ENCODE assay signal across 7 cellular contexts in the genomic region with DNA sequence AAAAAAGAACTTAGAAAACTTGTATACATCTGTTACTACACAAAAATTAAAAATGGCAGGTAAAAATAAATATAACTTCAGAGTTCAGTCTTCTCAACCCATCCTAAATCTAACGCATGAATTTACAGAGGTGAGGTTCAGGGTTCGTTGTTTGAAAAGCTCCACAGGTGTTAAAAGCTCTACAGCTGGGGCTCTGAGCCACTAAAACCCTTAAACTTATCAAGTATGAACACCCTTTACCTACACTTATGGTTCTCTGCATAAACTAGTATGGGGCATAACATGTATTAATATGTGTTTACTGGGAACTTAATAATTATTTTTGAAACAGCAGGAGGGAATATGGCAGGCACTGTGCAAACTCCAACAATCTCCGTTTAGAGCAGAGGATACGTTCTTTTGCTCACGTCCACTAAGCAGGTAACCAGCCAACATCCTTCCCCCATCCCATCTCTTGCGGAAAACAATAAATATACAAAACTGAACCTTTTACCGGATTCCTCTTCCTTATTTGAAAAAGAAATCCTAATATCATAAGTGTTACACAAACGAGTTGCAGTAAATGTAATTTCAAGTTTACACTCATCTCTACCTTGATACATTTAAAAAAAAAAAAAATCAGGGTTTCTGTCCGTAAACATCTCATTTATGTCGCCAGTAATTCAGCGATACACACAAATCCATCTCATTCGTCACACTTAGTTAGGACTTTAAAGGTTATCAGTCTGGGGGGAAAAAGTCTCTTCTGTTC. TPM values are rescaled to one million over a fixed set of nuclear protein-coding genes. Genes with fewer than 3 reads are reported as not detected.
DNase-seq lines count a peak whose midpoint lies in the region; ATAC-seq and TF ChIP-seq lines count a peak whose summit lies in the region.

No MANE protein-coding gene starts in this region.

- no peak for TF ChIP-seq POLR2A in Peyer's patch (IDR thresholded peaks at IDR 0.05)

- peak overlapping the region; percentile 64 for H3K4me3 ChIP-seq in GM23338
- peak overlapping the region; percentile 83 to 95 (median 88) for H3K4me3 ChIP-seq in Peyer's patch
- peak overlapping the region; percentile 88 for H3K4me3 ChIP-seq in fibroblast of the aortic adventitia (ENCODE audit: low read depth, low read length)
- peak overlapping the region; percentile 81 for H3K4me3 ChIP-seq in skeletal muscle satellite cell (ENCODE audit: low read length)

- H3K4me1 Mint-ChIP-seq in GM23338 = peaks cover 61% of the 10 kb centered on the region

- H3K36me3 ChIP-seq in GM23338 (ENCODE audit: insufficient read depth) = no peaks in the 10 kb centered on the region
- H3K36me3 ChIP-seq in Peyer's patch = no peaks in the 10 kb centered on the region
- no peaks in the 10 kb centered on the region for H3K36me3 ChIP-seq in skeletal muscle satellite cell (ENCODE audit: insufficient read depth, low read length)

- peaks cover 38% of the 10 kb centered on the region for H4K20me1 ChIP-seq in GM23338 (replicated peaks; ENCODE audit: insufficient read depth)

- H3K27ac Mint-ChIP-seq in GM23338 = no peak overlapping the region; the same call in 1 of the 2 replicates

- H3K9me2 ChIP-seq in GM23338 (ENCODE audit: insufficient read depth) = no peaks in the 10 kb centered on the region

- no peak overlapping the region for H3K27ac ChIP-seq in GM23338 (ENCODE audit: low read depth)
- peak overlapping the region in 1 of 4 donors; percentile 84 for H3K27ac ChIP-seq in Peyer's patch

- peak overlapping the region; percentile 95 for H3K4me3 Mint-ChIP-seq in GM23338

- H3K9ac ChIP-seq in skeletal muscle satellite cell (ENCODE audit: low read depth, low read length) = peak overlapping the region; percentile 87

- H3K9me3 Mint-ChIP-seq in GM23338 = peaks cover 3% of the 10 kb centered on the region; the same call in 1 of the 3 replicates

- H2AFZ ChIP-seq in GM23338 = no peak overlapping the region

- peaks cover 9% of the 10 kb centered on the region for H3K36me3 Mint-ChIP-seq in GM23338 (ENCODE audit: low read depth)

- no peak for ATAC-seq in GM23338

- TF ChIP-seq CTCF in GM23338 (conservative IDR thresholded peaks at IDR 0.05; ENCODE audit: low read depth in 2 of 2) = no peak
- TF ChIP-seq CTCF in Peyer's patch (IDR thresholded peaks at IDR 0.05) = no peak
- TF ChIP-seq CTCF in fibroblast of the aortic adventitia (IDR thresholded peaks at IDR 0.05; ENCODE audit: insufficient read depth, low read length) = no peak

- H3K79me2 ChIP-seq in GM23338 (replicated peaks; ENCODE audit: insufficient read depth) = peaks cover 58% of the 10 kb centered on the region

- peaks cover 15% of the 10 kb centered on the region for H3K27me3 Mint-ChIP-seq in GM23338 (ENCODE audit: insufficient read depth, low read depth, poor library complexity)

- H3K4me2 ChIP-seq in GM23338 (peak overlapping the region; percentile 82), skeletal muscle satellite cell (ENCODE audit: low read length) (peak overlapping the region; percentile 98)

- no peak for DNase-seq in GM23338 (ENCODE audit: low spot score)
- no peak for DNase-seq in Peyer's patch
- peak; percentile 2 for DNase-seq in fibroblast of the aortic adventitia (ENCODE audit: low read depth)
- no peak for DNase-seq in NCI-H128 (lab: John Stamatoyannopoulos, UW; ENCODE audit: unreplicated experiment)
- DNase-seq in GDM1 (lab: John Stamatoyannopoulos, UW) = no peak
- DNase-seq in GM03348 (ENCODE audit: low spot score) = no peak

- H3K9me3 ChIP-seq in Peyer's patch (no peaks in the 10 kb centered on the region), skeletal muscle satellite cell (replicated peaks; ENCODE audit: low read length) (no peaks in the 10 kb centered on the region)

- peaks cover 62% of the 10 kb centered on the region for H3K4me1 ChIP-seq in GM23338 (ENCODE audit: insufficient read depth)
- H3K4me1 ChIP-seq in Peyer's patch = peaks cover 0 to 27% (median 2%) of the 10 kb centered on the region in 4 donors
- peaks cover 12% of the 10 kb centered on the region for H3K4me1 ChIP-seq in skeletal muscle satellite cell (ENCODE audit: control insufficient read depth, insufficient read depth, low read length)

- no peaks in the 10 kb centered on the region for H3F3A ChIP-seq in GM23338 (replicated peaks; ENCODE audit: low read depth)

- H3K27me3 ChIP-seq in GM23338 (ENCODE audit: insufficient read depth) (no peaks in the 10 kb centered on the region), Peyer's patch (no peaks in the 10 kb centered on the region), skeletal muscle satellite cell (ENCODE audit: control insufficient read depth, insufficient read depth, low read length) (no peaks in the 10 kb centered on the region)

TF ChIP-seq in GM23338, 12 proteins besides CTCF, POLR2A, EP300 and RAD21 (continues in another document):
- TF ChIP-seq JUNB (IDR thresholded peaks at IDR 0.05; ENCODE audit: unreplicated experiment) = no peak
- no peak for TF ChIP-seq NANOG (IDR thresholded peaks at IDR 0.05; ENCODE audit: borderline replicate concordance)
- TF ChIP-seq ZNF114 (CRISPR knock-in tag; IDR thresholded peaks at IDR 0.05) = no peak
- no peak for TF ChIP-seq EZH2phosphoT487 (IDR thresholded peaks at IDR 0.05; ENCODE audit: unreplicated experiment)
- TF ChIP-seq, protein P1, sequence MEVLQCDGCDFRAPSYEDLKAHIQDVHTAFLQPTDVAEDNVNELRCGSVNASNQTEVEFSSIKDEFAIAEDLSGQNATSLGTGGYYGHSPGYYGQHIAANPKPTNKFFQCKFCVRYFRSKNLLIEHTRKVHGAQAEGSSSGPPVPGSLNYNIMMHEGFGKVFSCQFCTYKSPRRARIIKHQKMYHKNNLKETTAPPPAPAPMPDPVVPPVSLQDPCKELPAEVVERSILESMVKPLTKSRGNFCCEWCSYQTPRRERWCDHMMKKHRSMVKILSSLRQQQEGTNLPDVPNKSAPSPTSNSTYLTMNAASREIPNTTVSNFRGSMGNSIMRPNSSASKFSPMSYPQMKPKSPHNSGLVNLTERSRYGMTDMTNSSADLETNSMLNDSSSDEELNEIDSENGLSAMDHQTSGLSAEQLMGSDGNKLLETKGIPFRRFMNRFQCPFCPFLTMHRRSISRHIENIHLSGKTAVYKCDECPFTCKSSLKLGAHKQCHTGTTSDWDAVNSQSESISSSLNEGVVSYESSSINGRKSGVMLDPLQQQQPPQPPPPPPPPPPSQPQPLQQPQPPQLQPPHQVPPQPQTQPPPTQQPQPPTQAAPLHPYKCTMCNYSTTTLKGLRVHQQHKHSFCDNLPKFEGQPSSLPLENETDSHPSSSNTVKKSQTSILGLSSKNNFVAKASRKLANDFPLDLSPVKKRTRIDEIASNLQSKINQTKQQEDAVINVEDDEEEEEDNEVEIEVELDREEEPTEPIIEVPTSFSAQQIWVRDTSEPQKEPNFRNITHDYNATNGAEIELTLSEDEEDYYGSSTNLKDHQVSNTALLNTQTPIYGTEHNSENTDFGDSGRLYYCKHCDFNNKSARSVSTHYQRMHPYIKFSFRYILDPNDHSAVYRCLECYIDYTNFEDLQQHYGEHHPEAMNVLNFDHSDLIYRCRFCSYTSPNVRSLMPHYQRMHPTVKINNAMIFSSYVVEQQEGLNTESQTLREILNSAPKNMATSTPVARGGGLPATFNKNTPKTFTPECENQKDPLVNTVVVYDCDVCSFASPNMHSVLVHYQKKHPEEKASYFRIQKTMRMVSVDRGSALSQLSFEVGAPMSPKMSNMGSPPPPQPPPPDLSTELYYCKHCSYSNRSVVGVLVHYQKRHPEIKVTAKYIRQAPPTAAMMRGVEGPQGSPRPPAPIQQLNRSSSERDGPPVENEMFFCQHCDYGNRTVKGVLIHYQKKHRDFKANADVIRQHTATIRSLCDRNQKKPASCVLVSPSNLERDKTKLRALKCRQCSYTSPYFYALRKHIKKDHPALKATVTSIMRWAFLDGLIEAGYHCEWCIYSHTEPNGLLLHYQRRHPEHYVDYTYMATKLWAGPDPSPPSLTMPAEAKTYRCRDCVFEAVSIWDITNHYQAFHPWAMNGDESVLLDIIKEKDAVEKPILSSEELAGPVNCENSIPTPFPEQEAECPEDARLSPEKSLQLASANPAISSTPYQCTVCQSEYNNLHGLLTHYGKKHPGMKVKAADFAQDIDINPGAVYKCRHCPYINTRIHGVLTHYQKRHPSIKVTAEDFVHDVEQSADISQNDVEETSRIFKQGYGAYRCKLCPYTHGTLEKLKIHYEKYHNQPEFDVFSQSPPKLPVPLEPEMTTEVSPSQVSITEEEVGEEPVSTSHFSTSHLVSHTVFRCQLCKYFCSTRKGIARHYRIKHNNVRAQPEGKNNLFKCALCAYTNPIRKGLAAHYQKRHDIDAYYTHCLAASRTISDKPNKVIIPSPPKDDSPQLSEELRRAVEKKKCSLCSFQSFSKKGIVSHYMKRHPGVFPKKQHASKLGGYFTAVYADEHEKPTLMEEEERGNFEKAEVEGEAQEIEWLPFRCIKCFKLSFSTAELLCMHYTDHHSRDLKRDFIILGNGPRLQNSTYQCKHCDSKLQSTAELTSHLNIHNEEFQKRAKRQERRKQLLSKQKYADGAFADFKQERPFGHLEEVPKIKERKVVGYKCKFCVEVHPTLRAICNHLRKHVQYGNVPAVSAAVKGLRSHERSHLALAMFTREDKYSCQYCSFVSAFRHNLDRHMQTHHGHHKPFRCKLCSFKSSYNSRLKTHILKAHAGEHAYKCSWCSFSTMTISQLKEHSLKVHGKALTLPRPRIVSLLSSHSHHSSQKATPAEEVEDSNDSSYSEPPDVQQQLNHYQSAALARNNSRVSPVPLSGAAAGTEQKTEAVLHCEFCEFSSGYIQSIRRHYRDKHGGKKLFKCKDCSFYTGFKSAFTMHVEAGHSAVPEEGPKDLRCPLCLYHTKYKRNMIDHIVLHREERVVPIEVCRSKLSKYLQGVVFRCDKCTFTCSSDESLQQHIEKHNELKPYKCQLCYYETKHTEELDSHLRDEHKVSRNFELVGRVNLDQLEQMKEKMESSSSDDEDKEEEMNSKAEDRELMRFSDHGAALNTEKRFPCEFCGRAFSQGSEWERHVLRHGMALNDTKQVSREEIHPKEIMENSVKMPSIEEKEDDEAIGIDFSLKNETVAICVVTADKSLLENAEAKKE (CRISPR knock-in tag; IDR thresholded peaks at IDR 0.05) = no peak
- TF ChIP-seq STAT1 (IDR thresholded peaks at IDR 0.05; ENCODE audit: unreplicated experiment) = no peak
- no peak for TF ChIP-seq EZH2 (IDR thresholded peaks at IDR 0.05; ENCODE audit: low read depth, unreplicated experiment)

RNA-seq across cellular contexts. Expression of a gene that starts 1.3 kb away (rescaled TPM):
- total RNA-seq in GM23338 (2014; rRNA removed; shearing (Covaris generic)) = 54.1 and 54.2 TPM in 2 replicates
- 27.5 and 30.3 TPM in 2 replicates for polyA plus RNA-seq in GM23338 (2016; fragmentation: Nextera tagmentation; extraction: Ambion mirVana)
- 10 to 100 TPM; 16.3 to 42.1 (median 24.3) TPM for total RNA-seq in Peyer's patch
- 36.4 and 38.5 TPM in 2 replicates for total RNA-seq in fibroblast of the aortic adventitia (ENCODE audit: low replicate concordance)
- total RNA-seq in skeletal muscle satellite cell (2012; rRNA removed) = 25.3 and 34.5 TPM in 2 replicates

RNA-seq across cellular contexts. Expression of a gene that starts 1.4 kb away (rescaled TPM):
- 7.7 and 11.8 TPM in 2 replicates for total RNA-seq in GM23338 (2014; rRNA removed; shearing (Covaris generic))
- 9.9 and 11.8 TPM in 2 replicates for polyA plus RNA-seq in GM23338 (2016; fragmentation: Nextera tagmentation; extraction: Ambion mirVana)
- total RNA-seq in Peyer's patch (1 to 10 TPM in 1 of 4 donors, under 1 TPM in 2, not detected in 1; 0.67 to 2.1 (median 0.88) TPM), fibroblast of the aortic adventitia (ENCODE audit: low replicate concordance) (2.7 and 10.4 TPM in 2 replicates)
- 2.5 and 4.4 TPM in 2 replicates for total RNA-seq in skeletal muscle satellite cell (2012; rRNA removed)
